In genomic region chr7:100370303-100370702, GRCh38 we compare ENCODE assay signal across 1 cellular context.
TF ChIP-seq lines count a peak whose summit lies in the region.

No MANE protein-coding gene starts in this region.

TF ChIP-seq in WTC11, 78 proteins besides CTCF, POLR2A, EP300 and RAD21 (continued from another document):
- TF ChIP-seq MAX (CRISPR knock-in tag; IDR thresholded peaks at IDR 0.05) (no peak), TEAD1 (CRISPR knock-in tag; IDR thresholded peaks at IDR 0.05) (no peak), ZBTB21 (CRISPR knock-in tag; IDR thresholded peaks at IDR 0.05; ENCODE audit: borderline replicate concordance) (no peak), ARID4B (CRISPR knock-in tag; IDR thresholded peaks at IDR 0.05; ENCODE audit: borderline replicate concordance) (no peak), CDX4 (CRISPR knock-in tag; IDR thresholded peaks at IDR 0.05; ENCODE audit: borderline replicate concordance) (no peak), PRRX2 (CRISPR knock-in tag; IDR thresholded peaks at IDR 0.05) (0 out of 2 replicates have a peak, but pooled peaks have one; percentile 56), OVOL2 (CRISPR knock-in tag; IDR thresholded peaks at IDR 0.05; ENCODE audit: borderline replicate concordance) (no peak), RELA (CRISPR knock-in tag; IDR thresholded peaks at IDR 0.05; ENCODE audit: borderline replicate concordance) (no peak), ATF3 (CRISPR knock-in tag; conservative IDR thresholded peaks at IDR 0.05) (no peak), ZNF532 (CRISPR knock-in tag; IDR thresholded peaks at IDR 0.05; ENCODE audit: borderline replicate concordance) (no peak), USF1 (CRISPR knock-in tag; IDR thresholded peaks at IDR 0.05) (no peak), FOXP4 (CRISPR knock-in tag; IDR thresholded peaks at IDR 0.05) (no peak), NFE2L1 (CRISPR knock-in tag; IDR thresholded peaks at IDR 0.05) (no peak), TCF7 (CRISPR knock-in tag; IDR thresholded peaks at IDR 0.05; ENCODE audit: low read depth) (no peak), ERG (CRISPR knock-in tag; IDR thresholded peaks at IDR 0.05) (0 out of 2 replicates have a peak, but pooled peaks have one; percentile 57), ZNF281 (CRISPR knock-in tag; IDR thresholded peaks at IDR 0.05) (no peak), ETV6 (CRISPR knock-in tag; IDR thresholded peaks at IDR 0.05) (no peak), SP1 (CRISPR knock-in tag; conservative IDR thresholded peaks at IDR 0.05) (no peak), ZNF423 (CRISPR knock-in tag; IDR thresholded peaks at IDR 0.05) (peak; percentile 61), EMX1 (CRISPR knock-in tag; IDR thresholded peaks at IDR 0.05) (peak; percentile 67; the same call in 1 of the 2 replicates), FOXJ3 (CRISPR knock-in tag; IDR thresholded peaks at IDR 0.05; ENCODE audit: borderline replicate concordance) (no peak), AR (CRISPR knock-in tag; IDR thresholded peaks at IDR 0.05) (0 out of 2 replicates have a peak, but pooled peaks have one; percentile 12), NFATC4 (CRISPR knock-in tag; IDR thresholded peaks at IDR 0.05) (no peak), ESRRA (CRISPR knock-in tag; IDR thresholded peaks at IDR 0.05; ENCODE audit: borderline replicate concordance) (no peak), ZSCAN18 (CRISPR knock-in tag; IDR thresholded peaks at IDR 0.05) (no peak), GRHL2 (CRISPR knock-in tag; IDR thresholded peaks at IDR 0.05; ENCODE audit: insufficient replicate concordance, severe bottlenecking) (no peak)
